ENCODE assay signal across 25 cellular contexts in the genomic region with DNA sequence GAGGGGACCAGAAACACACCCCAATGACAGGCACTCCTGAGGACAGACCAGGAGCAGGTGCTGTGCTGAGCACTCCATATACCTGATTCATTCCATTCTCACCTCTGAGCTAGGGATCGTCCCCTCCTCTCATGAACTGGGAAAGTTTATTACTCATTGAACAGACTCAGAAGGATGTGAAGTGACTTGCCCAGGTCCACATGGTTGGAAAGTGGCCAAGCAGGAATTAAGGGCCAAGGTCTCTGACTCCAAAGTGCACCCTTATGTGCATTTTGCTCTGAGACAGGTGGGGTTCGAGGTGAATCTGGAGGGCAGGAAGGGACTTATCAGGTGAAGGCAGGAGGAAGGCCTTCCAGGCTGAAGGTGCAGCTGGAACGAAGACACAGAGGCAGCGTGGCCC. TPM values are rescaled to one million over a fixed set of nuclear protein-coding genes. Genes with fewer than 3 reads are reported as not detected.
A peak's percentile ranks its signal among the peaks of the same experiment; 100 is the strongest.
DNase-seq lines count a peak whose midpoint lies in the region; ATAC-seq, FAIRE-seq and TF ChIP-seq lines count a peak whose summit lies in the region.
"Had no signal": no experiment of that assay in that cellular context is flagged by ENCODE, and none has a peak within 500 bp of the region (broad histone marks: within the 10 kb centered on the region; RNA-seq: fewer than 3 reads in every experiment).

No MANE protein-coding gene starts in this region.

- H3K4me3 Mint-ChIP-seq in activated T-helper 17 cell treated with anti-CD3 and anti-CD28 coated beads, Interleukin-2, amount 50 U/mL, for 72 hours = no peak overlapping the region
- no peak overlapping the region for H3K4me3 Mint-ChIP-seq in neural crest cell
- H3K4me3 Mint-ChIP-seq: activated T-cell treated with anti-CD3 and anti-CD28 coated beads, Interleukin-2, amount 50 U/mL, for 72 hours; B cell; HFFc6; memory B cell; natural killer cell; WTC11 had no signal

- H3K9me3 Mint-ChIP-seq in activated T-helper 17 cell treated with anti-CD3 and anti-CD28 coated beads, Interleukin-2, amount 50 U/mL, for 72 hours = no peaks in the 10 kb centered on the region
- H3K9me3 Mint-ChIP-seq in neural crest cell = no peaks in the 10 kb centered on the region
- H3K9me3 Mint-ChIP-seq: natural killer cell had no signal

- H3K4me1 Mint-ChIP-seq in activated T-helper 17 cell treated with anti-CD3 and anti-CD28 coated beads, Interleukin-2, amount 50 U/mL, for 72 hours = peaks cover 11% of the 10 kb centered on the region
- H3K4me1 Mint-ChIP-seq in neural crest cell = no peaks in the 10 kb centered on the region
- H3K4me1 Mint-ChIP-seq: B cell, WTC11 had no signal

- DNase-seq in NCI-H2196 (lab: John Stamatoyannopoulos, UW; ENCODE audit: unreplicated experiment) = peak; percentile 42
- no peak for DNase-seq in NCI-H2196 treated with DMSO at 0.1 percent for 48 hours (lab: John Stamatoyannopoulos, UW; ENCODE audit: unreplicated experiment)
- peak; percentile 52 for DNase-seq in HT-29 (ENCODE audit: low spot score)
- no peak for DNase-seq in neural crest cell (ENCODE audit: low read depth, low spot score)
- DNase-seq in mucosa of gallbladder (ENCODE audit: low spot score) = no peak
- no peak for DNase-seq in GM12892 (ENCODE audit: insufficient read length)
- DNase-seq in hippocampal formation (lab: John Stamatoyannopoulos, UW) = no peak
- DNase-seq: 8988T; activated T-cell treated with anti-CD3 and anti-CD28 coated beads, Interleukin-2, amount 50 U/mL, for 72 hours; amygdala; cerebellar nuclear complex; GF-D8; HFFc6; kidney; natural killer cell; NCI-H1694; NCI-H345; stimulated activated CD4-positive, alpha-beta T cell treated with anti-CD3 and anti-CD28 coated beads, Interleukin-4, amount 100 ng/mL, for 24 hours; T-helper 2 cell had no signal

- H3K27ac Mint-ChIP-seq in activated T-helper 17 cell treated with anti-CD3 and anti-CD28 coated beads, Interleukin-2, amount 50 U/mL, for 72 hours = peak overlapping the region; percentile 21
- peak overlapping the region; percentile 72 for H3K27ac Mint-ChIP-seq in neural crest cell (ENCODE audit: unreplicated experiment)
- H3K27ac Mint-ChIP-seq: activated T-cell treated with anti-CD3 and anti-CD28 coated beads, Interleukin-2, amount 50 U/mL, for 72 hours; B cell; HFFc6; memory B cell; natural killer cell; WTC11 had no signal

- H3K27me3 Mint-ChIP-seq in activated T-helper 17 cell treated with anti-CD3 and anti-CD28 coated beads, Interleukin-2, amount 50 U/mL, for 72 hours = peaks cover 3% of the 10 kb centered on the region
- H3K27me3 Mint-ChIP-seq in neural crest cell (ENCODE audit: low read depth) = no peaks in the 10 kb centered on the region

- no peak for FAIRE-seq in GM12892 (lab: Jason Lieb, UNC)
- FAIRE-seq: GM12878, HTR-8/SVneo, kidney had no signal

- ATAC-seq in activated T-helper 17 cell treated with anti-CD3 and anti-CD28 coated beads, Interleukin-2, amount 50 U/mL, for 72 hours (replicated peaks) = peak; percentile 77
- ATAC-seq: activated T-cell treated with anti-CD3 and anti-CD28 coated beads, Interleukin-2, amount 50 U/mL, for 72 hours; GM12878; natural killer cell had no signal

- TF ChIP-seq POLR2A in GM12892 (IDR thresholded peaks at IDR 0.05; ENCODE audit: low read depth, low read length) = no peak

- H3K36me3 Mint-ChIP-seq in activated T-helper 17 cell treated with anti-CD3 and anti-CD28 coated beads, Interleukin-2, amount 50 U/mL, for 72 hours (ENCODE audit: low read depth) = no peaks in the 10 kb centered on the region
- no peaks in the 10 kb centered on the region for H3K36me3 Mint-ChIP-seq in neural crest cell (ENCODE audit: low read depth)
- H3K36me3 Mint-ChIP-seq: memory B cell, natural killer cell, WTC11 had no signal

- no peak for TF ChIP-seq CTCF in neural crest cell (conservative IDR thresholded peaks at IDR 0.05)

RNA-seq across cellular contexts. Expression of a gene that starts 25.1 kb away (rescaled TPM):
- 0.26 TPM in 1 of 2 replicates, not detected in the other for total RNA-seq in HT-29 (2014; rRNA removed; shearing (Covaris generic))
- under 1 TPM; 0.61 to 0.90 TPM for total RNA-seq in activated T-helper 17 cell treated with anti-CD3 and anti-CD28 coated beads, Interleukin-2, amount 50 U/mL, for 72 hours
- total RNA-seq in neural crest cell (0.16 TPM in 1 of 2 replicates, not detected in the other), mucosa of gallbladder (7.2 TPM)
- polyA plus RNA-seq in GM12892 (2012; ENCODE audit: missing spikeins) = 0.51 TPM

Comparison
In these comparisons a context has a peak if more than half of its experiments do, and no peak if none do; other contexts are left out.
1. DNase-seq: peak in NCI-H2196 (single experiment) and HT-29 (single experiment); none in NCI-H2196 treated with DMSO at 0.1 percent for 48 hours (single experiment), neural crest cell (single experiment), mucosa of gallbladder (single experiment), GM12892 (single experiment) and hippocampal formation (0 of 2).